12 cellular contexts compared by ENCODE assay signal in the genomic region with DNA sequence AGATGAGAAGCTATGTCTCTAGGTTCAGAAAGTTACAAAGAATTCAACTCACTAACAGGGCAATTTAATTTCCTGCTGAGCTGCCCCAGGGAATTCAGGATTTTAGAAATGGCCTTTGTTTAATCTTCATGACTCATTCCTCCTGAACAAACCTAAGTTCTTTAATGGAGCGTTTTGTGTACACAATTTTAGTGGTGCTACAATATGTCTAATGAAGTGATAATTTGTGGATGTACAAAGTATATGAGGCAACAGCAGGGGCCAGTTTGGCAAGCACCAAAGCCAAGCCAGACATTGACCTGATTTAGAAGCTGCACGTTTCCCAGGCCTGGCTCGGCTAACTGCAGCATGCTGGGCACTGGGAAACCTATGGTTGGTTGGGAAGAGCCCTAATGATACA. TPM values are rescaled to one million over a fixed set of nuclear protein-coding genes. Genes with fewer than 3 reads are reported as not detected.
DNase-seq lines count a peak whose midpoint lies in the region; ATAC-seq and TF ChIP-seq lines count a peak whose summit lies in the region.
"Had no signal": no experiment of that assay in that cellular context is flagged by ENCODE, and none has a peak within 500 bp of the region (broad histone marks: within the 10 kb centered on the region; RNA-seq: fewer than 3 reads in every experiment).

No MANE protein-coding gene starts in this region.

- H3K27me3 ChIP-seq in lung (ENCODE audit: control insufficient read depth, insufficient read depth), result no peaks in the 10 kb centered on the region
- H3K27me3 ChIP-seq: tibial nerve had no signal

- in situ Hi-C loops in T47D (cut with HindIII; ENCODE audit: low pct_unique_long_range_greater_than_20kb, low sequenced_read_pairs), result no loop called here

- DNase-seq in Daoy (ENCODE audit: low read depth) (peak; percentile 17), NCI-H2029 treated with DMSO at 0.1 percent for 48 hours (lab: John Stamatoyannopoulos, UW) (peak; percentile 10), T47D (ENCODE audit: low read depth in 1 of 2, low spot score in 1 of 2) (peak; percentile 18 to 83), lung (ENCODE audit: low spot score) (no peak), AG20443 (ENCODE audit: low spot score) (no peak)
- no peak for DNase-seq in activated effector memory CD4-positive, alpha-beta T cell treated with anti-CD3 and anti-CD28 coated beads, Interleukin-2, amount 50 U/mL, for 16 hours
- DNase-seq: activated CD4-positive, alpha-beta T cell treated with anti-CD3 and anti-CD28 coated beads, Interleukin-2, amount 50 U/mL, for 1 hour; activated naive CD8-positive, alpha-beta T cell treated with anti-CD3 and anti-CD28 coated beads, Interleukin-2, amount 10 ng/mL, durations not matched to agents 7 days and 5 days; SK-N-SH had no signal

- WGBS in lung, 2 donors, result 45 to 66% methylated on average over 3 of the region's 3 CpGs

- no peaks in the 10 kb centered on the region for H3K4me1 ChIP-seq in lung (ENCODE audit: control insufficient read depth in 2 of 2, insufficient read depth in 2 of 2, low read length in 2 of 2)
- H3K4me1 ChIP-seq: tibial nerve had no signal

- ATAC-seq in lung (ENCODE audit: insufficient read depth, low FRiP score) (peak; percentile 78), HG02798 (IDR thresholded peaks at IDR 0.05; ENCODE audit: poor library complexity, unreplicated experiment) (no peak), HG03280 (IDR thresholded peaks at IDR 0.05; ENCODE audit: unreplicated experiment) (no peak)

- H3K36me3 ChIP-seq in lung (ENCODE audit: control insufficient read depth in 2 of 2, insufficient read depth in 2 of 2, low read length in 2 of 2), result no peaks in the 10 kb centered on the region
- H3K36me3 ChIP-seq: tibial nerve had no signal

- H3K9me3 ChIP-seq in lung (ENCODE audit: control insufficient read depth in 2 of 2, insufficient read depth in 1 of 2, low read length in 1 of 2), result peaks cover 0 to 2% of the 10 kb centered on the region in 2 donors
- H3K9me3 ChIP-seq: SK-N-SH had no signal

- TF ChIP-seq CTCF in lung (IDR thresholded peaks at IDR 0.05; ENCODE audit: control extremely low read depth, extremely low read depth), result no peak

- H3K4me3 ChIP-seq in lung, result no peak overlapping the region
- H3K4me3 ChIP-seq: tibial nerve had no signal

- H3K27ac ChIP-seq in lung (ENCODE audit: low read depth in 1 of 2, low read length in 1 of 2), result no peak overlapping the region
- H3K27ac ChIP-seq: tibial nerve had no signal

RNA-seq across cellular contexts. Expression of a gene that starts 34.4 kb away (rescaled TPM):
- not detected in 2 replicates for total RNA-seq in Daoy (2014; rRNA removed; shearing (Covaris generic))
- total RNA-seq in lung, result not detected
- not detected for polyA plus RNA-seq in lung
- total RNA-seq: activated naive CD8-positive, alpha-beta T cell treated with anti-CD3 and anti-CD28 coated beads, Interleukin-2, amount 10 ng/mL, durations not matched to agents 7 days and 5 days; tibial nerve had no signal
- polyA plus RNA-seq: SK-N-SH had no signal

Comparison
In these comparisons a context has a peak if more than half of its experiments do, and no peak if none do; other contexts are left out.
1. DNase-seq: peak in Daoy (single experiment), NCI-H2029 treated with DMSO at 0.1 percent for 48 hours (single experiment) and T47D (2 of 2); none in lung (single experiment), AG20443 (single experiment) and activated effector memory CD4-positive, alpha-beta T cell treated with anti-CD3 and anti-CD28 coated beads, Interleukin-2, amount 50 U/mL, for 16 hours (single experiment).